In the genomic region with DNA sequence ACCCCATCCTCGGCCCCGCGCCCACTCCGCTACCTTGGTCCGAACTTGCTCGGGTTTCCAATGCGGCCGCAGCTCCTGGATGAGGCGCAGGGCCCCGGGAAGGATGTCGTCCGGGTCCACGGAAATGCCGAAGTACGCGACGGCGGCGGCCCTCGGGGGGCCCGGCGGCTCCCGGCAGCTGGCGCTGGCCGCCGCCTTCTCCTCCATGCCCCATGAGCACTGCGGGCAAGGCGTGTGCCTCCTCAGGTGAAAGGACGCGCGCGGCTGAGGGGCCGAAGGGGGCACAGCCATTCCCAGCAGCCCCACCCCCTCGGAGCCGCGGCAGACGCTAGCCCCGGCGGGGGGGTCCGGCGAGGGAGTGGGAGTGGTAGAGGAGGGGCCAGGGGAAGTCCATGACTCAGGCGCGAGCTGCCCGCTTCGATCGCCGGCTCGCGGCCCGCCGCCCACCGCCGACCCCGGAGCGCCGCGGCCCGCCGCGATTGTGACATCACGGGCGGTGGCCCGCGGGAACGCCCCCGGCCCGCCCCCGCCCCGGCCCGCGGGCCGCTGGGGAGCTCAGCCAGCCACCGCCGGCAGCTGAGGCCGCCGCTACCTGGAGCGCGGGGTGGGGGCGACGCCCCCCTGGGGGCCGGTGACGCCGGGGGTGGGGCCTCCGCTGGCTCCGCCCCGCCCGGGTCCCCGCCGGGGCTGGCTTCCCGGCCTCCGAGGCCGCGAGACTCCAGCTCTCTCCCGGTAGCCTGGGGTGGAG, we compare ENCODE assay signal across 8 cellular contexts. TPM values are rescaled to one million over a fixed set of nuclear protein-coding genes. Genes with fewer than 3 reads are reported as not detected.
DNase-seq lines count a peak whose midpoint lies in the region; ATAC-seq and TF ChIP-seq lines count a peak whose summit lies in the region.

A gene with protein sequence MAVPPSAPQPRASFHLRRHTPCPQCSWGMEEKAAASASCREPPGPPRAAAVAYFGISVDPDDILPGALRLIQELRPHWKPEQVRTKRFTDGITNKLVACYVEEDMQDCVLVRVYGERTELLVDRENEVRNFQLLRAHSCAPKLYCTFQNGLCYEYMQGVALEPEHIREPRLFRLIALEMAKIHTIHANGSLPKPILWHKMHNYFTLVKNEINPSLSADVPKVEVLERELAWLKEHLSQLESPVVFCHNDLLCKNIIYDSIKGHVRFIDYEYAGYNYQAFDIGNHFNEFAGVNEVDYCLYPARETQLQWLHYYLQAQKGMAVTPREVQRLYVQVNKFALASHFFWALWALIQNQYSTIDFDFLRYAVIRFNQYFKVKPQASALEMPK (minus strand): TSS at position 483 of the 748 bp plus-strand sequence. CDS start 192 bp downstream, at position 291.

- H3K36me3 Mint-ChIP-seq in activated T-cell treated with anti-CD3 and anti-CD28 coated beads, Interleukin-2, amount 50 U/mL, for 4 hours (ENCODE audit: insufficient read depth), result no peaks in the 10 kb centered on the region
- no peaks in the 10 kb centered on the region for H3K36me3 Mint-ChIP-seq in naive thymus-derived CD8-positive, alpha-beta T cell

- no peaks in the 10 kb centered on the region for H3K9me3 ChIP-seq in esophagus squamous epithelium

- H3K27ac Mint-ChIP-seq in naive thymus-derived CD8-positive, alpha-beta T cell, result peak within 1 kb of the TSS in 8 of 10 donors; percentile 20 to 87 (median 68)

- WGBS in esophagus squamous epithelium, 2 donors, result 0% methylated on average over 1 of the region's 94 CpGs; no CpG with 5 or more reads in 1 of the 2 donors

- H3K27me3 Mint-ChIP-seq in activated T-cell treated with anti-CD3 and anti-CD28 coated beads, Interleukin-2, amount 50 U/mL, for 4 hours (ENCODE audit: low read depth), result no peaks in the 10 kb centered on the region
- no peaks in the 10 kb centered on the region for H3K27me3 Mint-ChIP-seq in naive thymus-derived CD8-positive, alpha-beta T cell

- no peaks in the 10 kb centered on the region for H3K9me3 Mint-ChIP-seq in activated T-cell treated with anti-CD3 and anti-CD28 coated beads, Interleukin-2, amount 50 U/mL, for 4 hours
- H3K9me3 Mint-ChIP-seq in naive thymus-derived CD8-positive, alpha-beta T cell, result no peaks in the 10 kb centered on the region

- H3K36me3 ChIP-seq in esophagus squamous epithelium, result peaks cover 0 to 1% (median 0%) of the 10 kb centered on the region in 3 donors

- TF ChIP-seq CTCF in GM20000 (IDR thresholded peaks at IDR 0.05; ENCODE audit: extremely low read depth, missing control alignments) (no peak), esophagus squamous epithelium (IDR thresholded peaks at IDR 0.05) (no peak)

- H3K4me3 ChIP-seq in esophagus squamous epithelium, result peak within 1 kb of the TSS; percentile 47 to 77 (median 68)

- ATAC-seq in activated T-cell treated with anti-CD3 and anti-CD28 coated beads, Interleukin-2, amount 50 U/mL, for 4 hours, result peak; percentile 80 to 82
- ATAC-seq in naive thymus-derived CD8-positive, alpha-beta T cell, result peak; percentile 83 to 84
- ATAC-seq in stimulated activated naive CD8-positive, alpha-beta T cell treated with anti-CD3 and anti-CD28 coated beads, Interleukin-15, Interleukin-2, amounts not matched to agents 100 U/mL and 50 U/mL, for 24 hours, result peak; percentile 61
- ATAC-seq in HG03460 (IDR thresholded peaks at IDR 0.05; ENCODE audit: unreplicated experiment), result no peak

- no peaks in the 10 kb centered on the region for H3K27me3 ChIP-seq in esophagus squamous epithelium

- POLR2A ChIA-PET in naive thymus-derived CD8-positive, alpha-beta T cell (lab: Charles Lee), result interaction anchor here (0.5 to 1.3 kb wide), 3 partner anchors 11 to 289 kb away, joined by 4 to 6 read pairs (median 6); no protein-coding TSS in a partner anchor

- peaks cover 11 to 73% (median 26%) of the 10 kb centered on the region in 3 donors for H3K4me1 ChIP-seq in esophagus squamous epithelium

- TF ChIP-seq POLR2A in esophagus squamous epithelium (IDR thresholded peaks at IDR 0.05), result no peak

- peak within 1 kb of the TSS; percentile 64 for H3K4me3 Mint-ChIP-seq in activated T-cell treated with anti-CD3 and anti-CD28 coated beads, Interleukin-2, amount 50 U/mL, for 4 hours
- H3K4me3 Mint-ChIP-seq in naive thymus-derived CD8-positive, alpha-beta T cell, result peak within 1 kb of the TSS; percentile 70 to 88 (median 76)

- peaks cover 2% of the 10 kb centered on the region for H3K4me1 Mint-ChIP-seq in activated T-cell treated with anti-CD3 and anti-CD28 coated beads, Interleukin-2, amount 50 U/mL, for 4 hours (ENCODE audit: low read depth)
- peaks cover 2 to 15% (median 7%) of the 10 kb centered on the region in 4 donors for H3K4me1 Mint-ChIP-seq in naive thymus-derived CD8-positive, alpha-beta T cell

- peak within 1 kb of the TSS; percentile 78 to 86 (median 84) for H3K27ac ChIP-seq in esophagus squamous epithelium

- DNase-seq in GM20000 (ENCODE audit: low spot score), result peak; percentile 64
- peak; percentile 62 for DNase-seq in NCI-H748 (lab: John Stamatoyannopoulos, UW; ENCODE audit: unreplicated experiment)
- peak; percentile 52 for DNase-seq in activated T-cell treated with anti-CD3 and anti-CD28 coated beads, Interleukin-2, amount 50 U/mL, for 4 hours
- no peak for DNase-seq in esophagus squamous epithelium (lab: John Stamatoyannopoulos, UW)
- peak; percentile 32 to 77 (median 66) for DNase-seq in naive thymus-derived CD8-positive, alpha-beta T cell
- peak; percentile 59 for DNase-seq in stimulated activated naive CD8-positive, alpha-beta T cell treated with anti-CD3 and anti-CD28 coated beads, Interleukin-15, Interleukin-2, amounts not matched to agents 100 U/mL and 50 U/mL, for 24 hours
- no peak for DNase-seq in pons (ENCODE audit: low spot score)

- intact Hi-C loops in esophagus squamous epithelium (cut with DNase I), result no loop called here

RNA-seq across cellular contexts. Expression of the gene that starts here (rescaled TPM):
- 1 to 10 TPM in 1 of 3 donors, under 1 TPM in 2; 0.79 to 1.2 (median 0.99) TPM for total RNA-seq in activated T-cell treated with anti-CD3 and anti-CD28 coated beads, Interleukin-2, amount 50 U/mL, for 4 hours
- 10 to 100 TPM in 2 of 4 donors, 1 to 10 TPM in 2; 6.7 to 54.4 (median 25.0) TPM for total RNA-seq in esophagus squamous epithelium
- total RNA-seq in naive thymus-derived CD8-positive, alpha-beta T cell, result 1 to 10 TPM; 4.2 to 5.2 TPM
- 1 to 10 TPM; 3.8 to 4.2 (median 4.2) TPM for polyA plus RNA-seq in naive thymus-derived CD8-positive, alpha-beta T cell

Comparison
In these comparisons a context has a peak if more than half of its experiments do, and no peak if none do; other contexts are left out.
1. DNase-seq: peak in GM20000 (single experiment), NCI-H748 (single experiment), activated T-cell treated with anti-CD3 and anti-CD28 coated beads, Interleukin-2, amount 50 U/mL, for 4 hours (single experiment), naive thymus-derived CD8-positive, alpha-beta T cell (10 of 10) and stimulated activated naive CD8-positive, alpha-beta T cell treated with anti-CD3 and anti-CD28 coated beads, Interleukin-15, Interleukin-2, amounts not matched to agents 100 U/mL and 50 U/mL, for 24 hours (single experiment); none in esophagus squamous epithelium (single experiment) and pons (single experiment).